ENCODE assay signal across 31 cellular contexts in the genomic region with DNA sequence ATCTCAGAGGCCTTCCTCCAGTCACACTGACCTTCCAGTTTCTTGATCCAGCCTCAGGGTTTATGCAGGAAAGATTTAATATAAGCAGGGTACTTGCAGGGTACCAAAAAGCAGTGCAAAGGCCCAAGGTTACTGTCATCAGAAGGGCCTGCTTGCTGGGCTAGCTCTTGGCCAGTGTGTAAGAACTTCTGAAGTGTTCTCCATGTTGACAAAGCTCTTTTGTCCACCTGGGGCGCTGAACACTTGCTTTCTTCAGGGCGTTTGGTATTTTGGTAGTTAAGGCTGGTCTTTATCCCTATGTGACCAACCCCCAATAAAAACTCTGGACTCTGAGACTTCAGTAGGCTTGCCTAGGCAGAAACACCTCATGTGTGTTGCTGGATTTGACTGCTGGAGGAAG.
"Had no signal": no experiment of that assay in that cellular context is flagged by ENCODE, and none has a peak within 500 bp of the region (broad histone marks: within the 10 kb centered on the region; RNA-seq: fewer than 3 reads in every experiment).

No MANE protein-coding gene starts in this region.

- H3K4me1 Mint-ChIP-seq: activated CD4-positive, alpha-beta T cell treated with anti-CD3 and anti-CD28 coated beads, Interleukin-2, amount 10 ng/mL, durations not matched to agents 24 days and 14 days; activated naive CD8-positive, alpha-beta T cell treated with anti-CD3 and anti-CD28 coated beads for 36 hours; activated T-helper 17 cell treated with anti-CD3 and anti-CD28 coated beads, Interleukin-2, amount 50 U/mL, for 72 hours had no signal

- H3K4me3 Mint-ChIP-seq: activated CD4-positive, alpha-beta T cell treated with anti-CD3 and anti-CD28 coated beads, Interleukin-2, amount 10 ng/mL, durations not matched to agents 24 days and 14 days; activated CD8-positive, alpha-beta T cell treated with anti-CD3 and anti-CD28 coated beads for 36 hours; activated naive CD8-positive, alpha-beta T cell treated with anti-CD3 and anti-CD28 coated beads for 36 hours; activated T-cell treated with anti-CD3 and anti-CD28 coated beads, Interleukin-2, amount 50 U/mL, for 72 hours; activated T-helper 17 cell treated with anti-CD3 and anti-CD28 coated beads, Interleukin-2, amount 50 U/mL, for 72 hours had no signal

- H3K4me1 ChIP-seq: SJCRH30 had no signal

- H3K36me3 ChIP-seq: brain microvascular endothelial cell, MG63, SJCRH30 had no signal

- H3K27ac ChIP-seq: brain microvascular endothelial cell, SJCRH30, SK-N-MC, WERI-Rb-1 had no signal

- H3K27me3 Mint-ChIP-seq: activated CD4-positive, alpha-beta T cell treated with anti-CD3 and anti-CD28 coated beads, Interleukin-2, amount 10 ng/mL, durations not matched to agents 24 days and 14 days; activated CD8-positive, alpha-beta T cell treated with anti-CD3 and anti-CD28 coated beads for 36 hours; activated naive CD8-positive, alpha-beta T cell treated with anti-CD3 and anti-CD28 coated beads for 36 hours; activated T-helper 17 cell treated with anti-CD3 and anti-CD28 coated beads, Interleukin-2, amount 50 U/mL, for 72 hours had no signal

- ATAC-seq: activated CD8-positive, alpha-beta T cell treated with anti-CD3 and anti-CD28 coated beads for 36 hours; activated T-cell treated with anti-CD3 and anti-CD28 coated beads, Interleukin-2, amount 50 U/mL, for 72 hours; activated T-helper 17 cell treated with anti-CD3 and anti-CD28 coated beads, Interleukin-2, amount 50 U/mL, for 72 hours had no signal

- DNase-seq: activated CD4-positive, alpha-beta T cell treated with anti-CD3 and anti-CD28 coated beads, Interleukin-2, amount 10 ng/mL, durations not matched to agents 24 days and 14 days; activated CD4-positive, alpha-beta T cell treated with anti-CD3 and anti-CD28 coated beads, Interleukin-2, amount 50 U/mL, for 4 hours; activated CD8-positive, alpha-beta T cell treated with anti-CD3 and anti-CD28 coated beads for 36 hours; activated effector memory CD4-positive, alpha-beta T cell treated with anti-CD3 and anti-CD28 coated beads, Interleukin-2, amount 50 U/mL, for 16 hours; activated naive CD4-positive, alpha-beta T cell; activated naive CD4-positive, alpha-beta T cell treated with anti-CD3 and anti-CD28 coated beads, Interleukin-2, amount 50 U/mL, for 16 hours; activated naive CD8-positive, alpha-beta T cell treated with anti-CD3 and anti-CD28 coated beads for 36 hours; activated T-cell treated with anti-CD3 and anti-CD28 coated beads, Interleukin-2, amount 50 U/mL, for 1 hour; activated T-cell treated with anti-CD3 and anti-CD28 coated beads, Interleukin-2, amount 50 U/mL, for 72 hours; amniotic stem cell; aorta; brain microvascular endothelial cell; central memory CD4-positive, alpha-beta T cell; Kasumi-1; MG63; NCI-H1048; NCI-H1105 treated with DMSO at 0.1 percent for 48 hours; NCI-H1436 treated with DMSO at 0.1 percent for 48 hours; NCI-H1694 treated with DMSO at 0.1 percent for 48 hours; NCI-H2029; NCI-H2171; NCI-H510A; NCI-H526; NCI-H748 treated with DMSO at 0.1 percent for 48 hours; NK-92 treated with Interleukin-12 subunit alpha and Interleukin-12 subunit beta, amount 100 ng/mL, for 24 hours; SHP77; SJCRH30; T1000; WERI-Rb-1 had no signal

- H3K4me3 ChIP-seq: MG63, SJCRH30, SK-N-MC had no signal

- H3K9me3 Mint-ChIP-seq: activated CD4-positive, alpha-beta T cell treated with anti-CD3 and anti-CD28 coated beads, Interleukin-2, amount 10 ng/mL, durations not matched to agents 24 days and 14 days; activated CD8-positive, alpha-beta T cell treated with anti-CD3 and anti-CD28 coated beads for 36 hours; activated naive CD8-positive, alpha-beta T cell treated with anti-CD3 and anti-CD28 coated beads for 36 hours; activated T-cell treated with anti-CD3 and anti-CD28 coated beads, Interleukin-2, amount 50 U/mL, for 72 hours; activated T-helper 17 cell treated with anti-CD3 and anti-CD28 coated beads, Interleukin-2, amount 50 U/mL, for 72 hours had no signal

- H3K27ac Mint-ChIP-seq: activated CD4-positive, alpha-beta T cell treated with anti-CD3 and anti-CD28 coated beads, Interleukin-2, amount 10 ng/mL, durations not matched to agents 24 days and 14 days; activated CD8-positive, alpha-beta T cell treated with anti-CD3 and anti-CD28 coated beads for 36 hours; activated naive CD8-positive, alpha-beta T cell treated with anti-CD3 and anti-CD28 coated beads for 36 hours; activated T-cell treated with anti-CD3 and anti-CD28 coated beads, Interleukin-2, amount 50 U/mL, for 72 hours; activated T-helper 17 cell treated with anti-CD3 and anti-CD28 coated beads, Interleukin-2, amount 50 U/mL, for 72 hours had no signal

- H3K9me3 ChIP-seq: MG63, SJCRH30 had no signal

- H3K27me3 ChIP-seq: brain microvascular endothelial cell, MG63, SJCRH30 had no signal
